ENCODE assay signal across 2 cellular contexts in genomic region chr2:178880257-178880656, GRCh38.
A peak's percentile ranks its signal among the peaks of the same experiment; 100 is the strongest.
TF ChIP-seq lines count a peak whose summit lies in the region.

No MANE protein-coding gene starts in this region.

TF ChIP-seq in HepG2, 621 proteins besides CTCF, POLR2A, EP300 and RAD21 (continued from another document):
- TF ChIP-seq HOMEZ (CRISPR knock-in tag; IDR thresholded peaks at IDR 0.05; ENCODE audit: low read depth) (no peak), CREB1 (IDR thresholded peaks at IDR 0.05) (peak; percentile 97), CREB1 (CRISPR knock-in tag; IDR thresholded peaks at IDR 0.05) (no peak)

TF ChIP-seq in K562, 482 proteins besides CTCF, POLR2A, EP300 and RAD21 (continued from another document):
- TF ChIP-seq ATF1 (CRISPR knock-in tag; IDR thresholded peaks at IDR 0.05) (no peak), ATF1 (tag; IDR thresholded peaks at IDR 0.05) (0 out of 2 replicates have a peak, but pooled peaks have one; percentile 29), CHD1 (IDR thresholded peaks at IDR 0.05; ENCODE audit: low read length) (no peak), ATF3 (IDR thresholded peaks at IDR 0.05) (peak; percentile 83), ATF3 (CRISPR knock-in tag; conservative IDR thresholded peaks at IDR 0.05) (no peak), JUNB (CRISPR knock-in tag; conservative IDR thresholded peaks at IDR 0.05) (peak; percentile 65), MIER1 (IDR thresholded peaks at IDR 0.05; ENCODE audit: low read depth) (no peak), ZNF324 (CRISPR knock-in tag; IDR thresholded peaks at IDR 0.05) (no peak), MYC (IDR thresholded peaks at IDR 0.05; ENCODE audit: low read depth, low read length) (no peak), MYC (CRISPR knock-in tag; IDR thresholded peaks at IDR 0.05; ENCODE audit: borderline replicate concordance, low read depth) (no peak), MAFG (tag; conservative IDR thresholded peaks at IDR 0.05) (no peak), HES1 (IDR thresholded peaks at IDR 0.05; ENCODE audit: low read depth) (no peak)
- TF ChIP-seq, protein P1, sequence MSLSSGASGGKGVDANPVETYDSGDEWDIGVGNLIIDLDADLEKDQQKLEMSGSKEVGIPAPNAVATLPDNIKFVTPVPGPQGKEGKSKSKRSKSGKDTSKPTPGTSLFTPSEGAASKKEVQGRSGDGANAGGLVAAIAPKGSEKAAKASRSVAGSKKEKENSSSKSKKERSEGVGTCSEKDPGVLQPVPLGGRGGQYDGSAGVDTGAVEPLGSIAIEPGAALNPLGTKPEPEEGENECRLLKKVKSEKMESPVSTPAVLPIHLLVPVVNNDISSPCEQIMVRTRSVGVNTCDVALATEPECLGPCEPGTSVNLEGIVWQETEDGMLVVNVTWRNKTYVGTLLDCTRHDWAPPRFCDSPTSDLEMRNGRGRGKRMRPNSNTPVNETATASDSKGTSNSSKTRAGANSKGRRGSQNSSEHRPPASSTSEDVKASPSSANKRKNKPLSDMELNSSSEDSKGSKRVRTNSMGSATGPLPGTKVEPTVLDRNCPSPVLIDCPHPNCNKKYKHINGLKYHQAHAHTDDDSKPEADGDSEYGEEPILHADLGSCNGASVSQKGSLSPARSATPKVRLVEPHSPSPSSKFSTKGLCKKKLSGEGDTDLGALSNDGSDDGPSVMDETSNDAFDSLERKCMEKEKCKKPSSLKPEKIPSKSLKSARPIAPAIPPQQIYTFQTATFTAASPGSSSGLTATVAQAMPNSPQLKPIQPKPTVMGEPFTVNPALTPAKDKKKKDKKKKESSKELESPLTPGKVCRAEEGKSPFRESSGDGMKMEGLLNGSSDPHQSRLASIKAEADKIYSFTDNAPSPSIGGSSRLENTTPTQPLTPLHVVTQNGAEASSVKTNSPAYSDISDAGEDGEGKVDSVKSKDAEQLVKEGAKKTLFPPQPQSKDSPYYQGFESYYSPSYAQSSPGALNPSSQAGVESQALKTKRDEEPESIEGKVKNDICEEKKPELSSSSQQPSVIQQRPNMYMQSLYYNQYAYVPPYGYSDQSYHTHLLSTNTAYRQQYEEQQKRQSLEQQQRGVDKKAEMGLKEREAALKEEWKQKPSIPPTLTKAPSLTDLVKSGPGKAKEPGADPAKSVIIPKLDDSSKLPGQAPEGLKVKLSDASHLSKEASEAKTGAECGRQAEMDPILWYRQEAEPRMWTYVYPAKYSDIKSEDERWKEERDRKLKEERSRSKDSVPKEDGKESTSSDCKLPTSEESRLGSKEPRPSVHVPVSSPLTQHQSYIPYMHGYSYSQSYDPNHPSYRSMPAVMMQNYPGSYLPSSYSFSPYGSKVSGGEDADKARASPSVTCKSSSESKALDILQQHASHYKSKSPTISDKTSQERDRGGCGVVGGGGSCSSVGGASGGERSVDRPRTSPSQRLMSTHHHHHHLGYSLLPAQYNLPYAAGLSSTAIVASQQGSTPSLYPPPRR (CRISPR knock-in tag; IDR thresholded peaks at IDR 0.05; ENCODE audit: borderline replicate concordance), result no peak
- TF ChIP-seq, protein P2, sequence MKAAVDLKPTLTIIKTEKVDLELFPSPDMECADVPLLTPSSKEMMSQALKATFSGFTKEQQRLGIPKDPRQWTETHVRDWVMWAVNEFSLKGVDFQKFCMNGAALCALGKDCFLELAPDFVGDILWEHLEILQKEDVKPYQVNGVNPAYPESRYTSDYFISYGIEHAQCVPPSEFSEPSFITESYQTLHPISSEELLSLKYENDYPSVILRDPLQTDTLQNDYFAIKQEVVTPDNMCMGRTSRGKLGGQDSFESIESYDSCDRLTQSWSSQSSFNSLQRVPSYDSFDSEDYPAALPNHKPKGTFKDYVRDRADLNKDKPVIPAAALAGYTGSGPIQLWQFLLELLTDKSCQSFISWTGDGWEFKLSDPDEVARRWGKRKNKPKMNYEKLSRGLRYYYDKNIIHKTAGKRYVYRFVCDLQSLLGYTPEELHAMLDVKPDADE (conservative IDR thresholded peaks at IDR 0.05; ENCODE audit: control insufficient read depth, low read depth, low read length), result no peak
